Comparison of ENCODE assay signal across 12 cellular contexts in the genomic region with DNA sequence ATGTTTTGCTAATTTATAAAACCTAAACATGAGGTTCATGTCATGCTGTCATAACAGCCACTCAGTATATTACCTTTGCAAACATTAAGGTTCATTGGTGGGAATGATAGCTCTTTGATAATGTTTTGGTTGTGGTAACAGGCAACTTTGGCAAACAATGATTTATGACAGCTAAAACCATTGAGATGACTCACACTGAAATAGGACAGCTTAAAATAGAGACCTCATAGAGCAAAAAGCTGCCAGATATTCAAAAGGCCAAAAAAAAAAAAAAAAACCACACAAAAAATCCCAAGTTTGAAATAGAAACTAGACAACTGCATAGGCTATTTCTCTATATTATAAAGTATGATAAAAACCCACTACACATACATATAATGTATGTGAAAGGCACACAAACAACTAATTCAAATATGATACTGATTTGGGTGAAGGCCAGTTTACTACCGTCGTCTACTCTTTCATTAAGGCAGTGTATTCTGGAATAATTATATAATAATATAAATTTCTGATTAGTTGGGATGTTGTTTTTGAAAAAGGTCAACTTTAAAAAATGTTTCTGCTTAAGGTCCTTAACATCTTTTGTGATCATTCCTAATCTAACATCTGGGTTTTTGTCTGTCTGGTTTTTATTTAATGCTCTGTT.
A peak's percentile ranks its signal among the peaks of the same experiment; 100 is the strongest.
DNase-seq lines count a peak whose midpoint lies in the region; ATAC-seq, FAIRE-seq and TF ChIP-seq lines count a peak whose summit lies in the region.
"Had no signal": no experiment of that assay in that cellular context is flagged by ENCODE, and none has a peak within 500 bp of the region (broad histone marks: within the 10 kb centered on the region; RNA-seq: fewer than 3 reads in every experiment).

No MANE protein-coding gene starts in this region.

- CTCF ChIA-PET in endothelial cell of umbilical vein (lab: Charles Lee): interaction anchor here (0.6 to 2.0 kb wide), 3 partner anchors 9 to 16 kb away, joined by 3 to 12 read pairs (median 5); no protein-coding TSS in a partner anchor

- H4K20me1 ChIP-seq in endothelial cell of umbilical vein (replicated peaks; ENCODE audit: control insufficient read depth, extremely low read depth, insufficient read depth, low read length): no peaks in the 10 kb centered on the region

- H3K4me1 ChIP-seq in endothelial cell of umbilical vein (ENCODE audit: control insufficient read depth, extremely low read depth, insufficient read depth, low read length) (peaks cover 25% of the 10 kb centered on the region), suprapubic skin (no peaks in the 10 kb centered on the region)
- H3K4me1 ChIP-seq: lower lobe of right lung had no signal

- no peak overlapping the region for H2AFZ ChIP-seq in endothelial cell of umbilical vein (ENCODE audit: low read depth, low read length)

- DNase-seq in AG09319 (ENCODE audit: extremely low read depth, low read depth) (peak; percentile 12), endothelial cell of umbilical vein (ENCODE audit: low read depth, low spot score) (peak; percentile 50), NCI-H82 treated with DMSO at 0.1 percent for 48 hours (lab: John Stamatoyannopoulos, UW; ENCODE audit: unreplicated experiment) (no peak), suprapubic skin (ENCODE audit: low spot score in 2 of 2) (no peak), NCI-H69 (lab: John Stamatoyannopoulos, UW) (no peak), posterior vena cava (ENCODE audit: low spot score) (no peak)
- DNase-seq: CD4-positive, CD25-positive, alpha-beta regulatory T cell; KG1; lower lobe of right lung; stimulated activated CD4-positive, alpha-beta T cell treated with anti-CD3 and anti-CD28 coated beads, Interleukin-2, amount 100 ng/mL, for 48 hours had no signal

- H3K9ac ChIP-seq in endothelial cell of umbilical vein (replicated peaks; ENCODE audit: extremely low read depth, insufficient read depth, low read length): peak overlapping the region; percentile 19

- H3K79me2 ChIP-seq in endothelial cell of umbilical vein (ENCODE audit: control insufficient read depth, insufficient read depth, low read length): no peaks in the 10 kb centered on the region

- TF ChIP-seq POLR2A in endothelial cell of umbilical vein (IDR thresholded peaks at IDR 0.05; ENCODE audit: low read depth, low read length) (no peak), suprapubic skin (IDR thresholded peaks at IDR 0.05) (no peak)

- H3K4me3 ChIP-seq in endothelial cell of umbilical vein (replicated peaks in 1 of 3; ENCODE audit: insufficient read depth in 1 of 3, low read depth in 1 of 3, low read length in 3 of 3): no peak overlapping the region
- H3K4me3 ChIP-seq in suprapubic skin: no peak overlapping the region
- H3K4me3 ChIP-seq: lower lobe of right lung had no signal

- H3K4me2 ChIP-seq in endothelial cell of umbilical vein (ENCODE audit: insufficient read depth, low read length): peak overlapping the region; percentile 83

- no peaks in the 10 kb centered on the region for H3K9me3 ChIP-seq in endothelial cell of umbilical vein (replicated peaks; ENCODE audit: control insufficient read depth, insufficient read depth, low read length)
- H3K9me3 ChIP-seq in suprapubic skin: no peaks in the 10 kb centered on the region
- H3K9me3 ChIP-seq: lower lobe of right lung had no signal

- TF ChIP-seq CTCF in AG09319 (IDR thresholded peaks at IDR 0.05; ENCODE audit: low read depth, low read length) (no peak), endothelial cell of umbilical vein (IDR thresholded peaks at IDR 0.05; ENCODE audit: extremely low read depth in 1 of 2, insufficient read depth in 1 of 2, low read depth in 1 of 2, low read length in 2 of 2) (no peak), suprapubic skin (IDR thresholded peaks at IDR 0.05) (no peak)

- no peak for FAIRE-seq in endothelial cell of umbilical vein (lab: Jason Lieb, UNC)

- 17% methylated on average over 2 of the region's 2 CpGs for WGBS in suprapubic skin

- dilution Hi-C loops in endothelial cell of umbilical vein (cut with MboI; ENCODE audit: extremely low pct_ligation_motif_present, low sequenced_read_pairs): no loop called here

- no peaks in the 10 kb centered on the region for H3K9me1 ChIP-seq in endothelial cell of umbilical vein (replicated peaks; ENCODE audit: control insufficient read depth, extremely low read depth, insufficient read depth, low read length)

- ATAC-seq in GM19395 (IDR thresholded peaks at IDR 0.05; ENCODE audit: unreplicated experiment) (peak; percentile 68), HG03432 (IDR thresholded peaks at IDR 0.05; ENCODE audit: unreplicated experiment) (peak; percentile 89)
- ATAC-seq: lower lobe of right lung had no signal

- TF ChIP-seq EP300 in suprapubic skin (IDR thresholded peaks at IDR 0.05): no peak

- H3K36me3 ChIP-seq in endothelial cell of umbilical vein (ENCODE audit: control insufficient read depth in 2 of 2, extremely low read depth in 1 of 2, insufficient read depth in 2 of 2, low read length in 2 of 2) (no peaks in the 10 kb centered on the region), suprapubic skin (no peaks in the 10 kb centered on the region)
- H3K36me3 ChIP-seq: lower lobe of right lung had no signal

- POLR2A ChIA-PET in endothelial cell of umbilical vein (lab: Charles Lee): interaction anchor here (0.6 to 0.7 kb wide), 3 partner anchors 159 to 1929 kb away, joined by 3 to 5 read pairs (median 4); no protein-coding TSS in a partner anchor

- no TSS peak for BruUV-seq in endothelial cell of umbilical vein (replicated peaks; lab: Mats Ljungman, UMichigan)

- intact Hi-C loops in endothelial cell of umbilical vein (cut with micrococcal nuclease): loop anchor here (5.0 kb wide), 1 partner anchor 813 kb away; no protein-coding TSS in a partner anchor
- intact Hi-C loops in posterior vena cava (cut with DNase I): no loop called here

- peak overlapping the region; percentile 25 for H3K27ac ChIP-seq in endothelial cell of umbilical vein (ENCODE audit: insufficient read depth, low read depth, low read length)
- no peak overlapping the region for H3K27ac ChIP-seq in suprapubic skin
- H3K27ac ChIP-seq: lower lobe of right lung had no signal

- H3K27me3 ChIP-seq in endothelial cell of umbilical vein (ENCODE audit: control insufficient read depth in 2 of 2, insufficient read depth in 2 of 2, low read length in 2 of 2) (no peaks in the 10 kb centered on the region), suprapubic skin (no peaks in the 10 kb centered on the region)

TF ChIP-seq in endothelial cell of umbilical vein, 7 proteins besides CTCF, POLR2A, EP300 and RAD21:
- no peak for TF ChIP-seq MAX (IDR thresholded peaks at IDR 0.05; ENCODE audit: insufficient read depth, insufficient read length)
- TF ChIP-seq GATA2 (IDR thresholded peaks at IDR 0.05; ENCODE audit: insufficient read depth, insufficient read length, low read depth, low read length): no peak
- TF ChIP-seq JUN (IDR thresholded peaks at IDR 0.05; ENCODE audit: borderline replicate concordance, insufficient read depth, insufficient read length, low read depth): peak; percentile 32
- no peak for TF ChIP-seq POLR2AphosphoS5 (IDR thresholded peaks at IDR 0.05; ENCODE audit: insufficient read depth, low read depth, low read length)
- no peak for TF ChIP-seq FOS (IDR thresholded peaks at IDR 0.05; ENCODE audit: borderline replicate concordance, insufficient read depth, low read length)
- TF ChIP-seq MYC (IDR thresholded peaks at IDR 0.05; ENCODE audit: low read depth, low read length): no peak
- TF ChIP-seq EZH2 (IDR thresholded peaks at IDR 0.05; ENCODE audit: borderline replicate concordance, low read depth, low read length, severe bottlenecking): no peak
TF ChIP-seq in endothelial cell of umbilical vein: peak in this region for 1.

Comparison
In these comparisons a context has a peak if more than half of its experiments do, and no peak if none do; other contexts are left out.
1. DNase-seq: peak in AG09319 (single experiment) and endothelial cell of umbilical vein (single experiment); none in NCI-H82 treated with DMSO at 0.1 percent for 48 hours (single experiment), suprapubic skin (0 of 2), NCI-H69 (single experiment) and posterior vena cava (single experiment).